Comparison of ENCODE assay signal across 13 cellular contexts in genomic region chr2:85259101-85259590, GRCh38.
DNase-seq lines count a peak whose midpoint lies in the region; ATAC-seq and TF ChIP-seq lines count a peak whose summit lies in the region.
"Had no signal": no experiment of that assay in that cellular context is flagged by ENCODE, and none has a peak within 500 bp of the region (broad histone marks: within the 10 kb centered on the region; RNA-seq: fewer than 3 reads in every experiment).

No MANE protein-coding gene starts in this region.

- H3K4me2 ChIP-seq in GM23248 (ENCODE audit: unreplicated experiment): peak overlapping the region; percentile 36

- H3K27ac ChIP-seq in GM23248: peak overlapping the region; percentile 19
- peak overlapping the region; percentile 77 to 79 for H3K27ac ChIP-seq in right atrium auricular region
- peak overlapping the region in 14 of 21 experiments; percentile 2 to 81 (median 48) for H3K27ac ChIP-seq in skin epidermis

- H3K27ac Mint-ChIP-seq in brain: peak overlapping the region; percentile 48 to 92 (median 72)
- no peak overlapping the region for H3K27ac Mint-ChIP-seq in activated naive CD4-positive, alpha-beta T cell treated with anti-CD3 and anti-CD28 coated beads for 36 hours
- H3K27ac Mint-ChIP-seq: stimulated activated naive CD8-positive, alpha-beta T cell treated with anti-CD3 and anti-CD28 coated beads, Interleukin-15, Interleukin-2, amounts not matched to agents 100 ng/mL and 50 ng/mL, for 24 hours had no signal

- H3K79me2 ChIP-seq in GM23248 (ENCODE audit: insufficient read depth): no peaks in the 10 kb centered on the region

- H3K27me3 Mint-ChIP-seq in brain: peaks cover 2% of the 10 kb centered on the region
- no peaks in the 10 kb centered on the region for H3K27me3 Mint-ChIP-seq in activated naive CD4-positive, alpha-beta T cell treated with anti-CD3 and anti-CD28 coated beads for 36 hours (ENCODE audit: low read depth)
- H3K27me3 Mint-ChIP-seq: stimulated activated naive CD8-positive, alpha-beta T cell treated with anti-CD3 and anti-CD28 coated beads, Interleukin-15, Interleukin-2, amounts not matched to agents 100 ng/mL and 50 ng/mL, for 24 hours had no signal

- H3K4me1 ChIP-seq in GM23248 (ENCODE audit: insufficient read depth): peaks cover 38% of the 10 kb centered on the region
- peaks cover 0 to 66% of the 10 kb centered on the region in 2 donors for H3K4me1 ChIP-seq in right atrium auricular region

- no peaks in the 10 kb centered on the region for H3K27me3 ChIP-seq in GM23248 (replicated peaks; ENCODE audit: insufficient read depth)
- no peaks in the 10 kb centered on the region for H3K27me3 ChIP-seq in right atrium auricular region
- H3K27me3 ChIP-seq: adrenal gland had no signal

- H4K20me1 ChIP-seq in GM23248 (ENCODE audit: insufficient read depth): no peaks in the 10 kb centered on the region

- intact Hi-C loops in activated naive CD4-positive, alpha-beta T cell treated with anti-CD3 and anti-CD28 coated beads for 36 hours (cut with micrococcal nuclease): no loop called here

- peaks cover 20% of the 10 kb centered on the region for H3F3A ChIP-seq in GM23248 (ENCODE audit: insufficient read depth)

- no peaks in the 10 kb centered on the region for H3K9me2 ChIP-seq in GM23248 (ENCODE audit: insufficient read depth)

- H3K4me3 ChIP-seq in GM23248 (no peak overlapping the region), right atrium auricular region (no peak overlapping the region), skin epidermis (no peak overlapping the region)
- H3K4me3 ChIP-seq: adrenal gland had no signal

- H3K4me1 Mint-ChIP-seq in brain: peaks cover 84% of the 10 kb centered on the region
- H3K4me1 Mint-ChIP-seq in activated naive CD4-positive, alpha-beta T cell treated with anti-CD3 and anti-CD28 coated beads for 36 hours (ENCODE audit: low read depth): no peaks in the 10 kb centered on the region

- H3K9ac ChIP-seq in GM23248: 0 out of 2 replicates have a peak overlapping the region, but pooled peaks have one; percentile 14

- TF ChIP-seq CTCF in brain (conservative IDR thresholded peaks at IDR 0.05): no peak
- no peak for TF ChIP-seq CTCF in right atrium auricular region (IDR thresholded peaks at IDR 0.05)

- no peak for ATAC-seq in GM21825 (IDR thresholded peaks at IDR 0.05; ENCODE audit: unreplicated experiment)
- no peak for ATAC-seq in GM21381 (IDR thresholded peaks at IDR 0.05; ENCODE audit: unreplicated experiment)

- H2AFZ ChIP-seq in GM23248: no peak overlapping the region

- peaks cover 9% of the 10 kb centered on the region for H3K36me3 Mint-ChIP-seq in brain
- H3K36me3 Mint-ChIP-seq in activated naive CD4-positive, alpha-beta T cell treated with anti-CD3 and anti-CD28 coated beads for 36 hours (ENCODE audit: low read depth): no peaks in the 10 kb centered on the region

- DNase-seq in GM23248: peak; percentile 56
- DNase-seq in right atrium auricular region (ENCODE audit: low spot score): no peak
- no peak for DNase-seq in SHP77 treated with DMSO at 0.1 percent for 48 hours (lab: John Stamatoyannopoulos, UW)
- no peak for DNase-seq in activated naive CD4-positive, alpha-beta T cell treated with anti-CD3 and anti-CD28 coated beads for 36 hours
- DNase-seq: adrenal gland, KG1, NCI-H774, WERI-Rb-1 had no signal

- CTCF ChIA-PET in activated naive CD4-positive, alpha-beta T cell treated with anti-CD3 and anti-CD28 coated beads for 36 hours (lab: Charles Lee): no interaction called here

- H3K9me3 ChIP-seq in GM23248 (ENCODE audit: low read depth) (no peaks in the 10 kb centered on the region), right atrium auricular region (no peaks in the 10 kb centered on the region)
- H3K9me3 ChIP-seq: adrenal gland had no signal

- H3K4me3 Mint-ChIP-seq in brain: peak overlapping the region; percentile 2 to 61 (median 36)
- H3K4me3 Mint-ChIP-seq in activated naive CD4-positive, alpha-beta T cell treated with anti-CD3 and anti-CD28 coated beads for 36 hours: no peak overlapping the region
- H3K4me3 Mint-ChIP-seq: stimulated activated naive CD8-positive, alpha-beta T cell treated with anti-CD3 and anti-CD28 coated beads, Interleukin-15, Interleukin-2, amounts not matched to agents 100 ng/mL and 50 ng/mL, for 24 hours had no signal

- WGBS in GM23248 (ENCODE audit: low coverage in 1 of 2, low lambda C conversion rate in 2 of 2, missing lambda C conversion rate in 2 of 2), 2 experiments: 60 to 63% methylated on average over 11 of the region's 11 CpGs

- in situ Hi-C loops in GM23248 (cut with MboI): no loop called here

- H3K36me3 ChIP-seq in GM23248 (ENCODE audit: low read depth): no peaks in the 10 kb centered on the region
- no peaks in the 10 kb centered on the region for H3K36me3 ChIP-seq in right atrium auricular region
- H3K36me3 ChIP-seq: adrenal gland, WERI-Rb-1 had no signal

- H3K9me3 Mint-ChIP-seq in brain: peaks cover 0 to 2% (median 0%) of the 10 kb centered on the region in 5 experiments
- H3K9me3 Mint-ChIP-seq in activated naive CD4-positive, alpha-beta T cell treated with anti-CD3 and anti-CD28 coated beads for 36 hours: no peaks in the 10 kb centered on the region
- H3K9me3 Mint-ChIP-seq: stimulated activated naive CD8-positive, alpha-beta T cell treated with anti-CD3 and anti-CD28 coated beads, Interleukin-15, Interleukin-2, amounts not matched to agents 100 ng/mL and 50 ng/mL, for 24 hours had no signal

Comparison
In these comparisons a context has a peak if more than half of its experiments do, and no peak if none do; other contexts are left out.
1. H3K27ac ChIP-seq: peak in every context shown above with its lines; median percentile 78 in right atrium auricular region; 48 in skin epidermis; 19 in GM23248.